ENCODE assay signal across 7 cellular contexts in the genomic region with DNA sequence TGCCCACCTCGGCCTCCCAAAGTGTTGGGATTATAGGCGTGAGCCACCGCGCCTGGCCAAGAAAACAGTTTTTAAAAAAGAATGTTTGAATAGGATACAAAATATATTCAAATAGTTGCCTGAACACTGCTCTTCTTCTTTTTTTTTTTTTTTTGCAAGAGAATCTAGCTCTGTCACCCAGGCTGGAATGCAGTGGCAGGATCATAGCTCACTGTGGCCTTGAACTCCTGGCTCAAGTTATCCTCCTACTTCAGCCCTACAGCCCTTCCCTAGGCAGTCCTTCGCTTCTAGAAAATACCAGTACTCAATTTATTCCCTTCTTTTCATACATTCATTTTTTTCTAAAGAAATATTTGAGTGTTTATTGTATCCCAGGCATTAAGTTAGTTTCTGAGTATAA.
"Had no signal": no experiment of that assay in that cellular context is flagged by ENCODE, and none has a peak within 500 bp of the region (broad histone marks: within the 10 kb centered on the region; RNA-seq: fewer than 3 reads in every experiment).

No MANE protein-coding gene starts in this region.

- H3K4me3 ChIP-seq: GM23248, HAP-1 had no signal

- H3K9me3 ChIP-seq: HAP-1 had no signal

- H3K27ac Mint-ChIP-seq: HFFc6, IgD-negative memory B cell had no signal

- DNase-seq: GM23248, GOT3, H7, HFFc6 had no signal

- H3K9me3 Mint-ChIP-seq: HFFc6, IgD-negative memory B cell had no signal

- H3K36me3 Mint-ChIP-seq: IgD-negative memory B cell had no signal

- H3K27ac ChIP-seq: GM23248 had no signal

- H3K4me3 Mint-ChIP-seq: HFFc6, IgD-negative memory B cell had no signal

- H3K27me3 Mint-ChIP-seq: IgD-negative memory B cell had no signal

- H2AFZ ChIP-seq: GM23248 had no signal

- H3K36me3 ChIP-seq: HAP-1 had no signal

- H3K9ac ChIP-seq: GM23248 had no signal

- ATAC-seq: HCT116 had no signal
